Comparison of ENCODE assay signal across 1 cellular context in genomic region chr22:28951969-28952521, GRCh38.
TF ChIP-seq lines count a peak whose summit lies in the region.

No MANE protein-coding gene starts in this region.

TF ChIP-seq in HepG2, 621 proteins besides CTCF, POLR2A, EP300 and RAD21 (continued from another document and continues in another):
- TF ChIP-seq ZNF512B (CRISPR knock-in tag; IDR thresholded peaks at IDR 0.05; ENCODE audit: borderline replicate concordance): no peak
- TF ChIP-seq ZNF576 (CRISPR knock-in tag; IDR thresholded peaks at IDR 0.05): no peak
- TF ChIP-seq NFE2 (CRISPR knock-in tag; IDR thresholded peaks at IDR 0.05): no peak
- TF ChIP-seq ZNF282 (IDR thresholded peaks at IDR 0.05; ENCODE audit: partially characterized antibody): no peak
- TF ChIP-seq ZBTB40 (IDR thresholded peaks at IDR 0.05): no peak
- no peak for TF ChIP-seq ZBTB40 (CRISPR knock-in tag; IDR thresholded peaks at IDR 0.05)
- 0 out of 2 replicates have a peak, but pooled peaks have one; percentile 5 for TF ChIP-seq PAXIP1 (CRISPR knock-in tag; conservative IDR thresholded peaks at IDR 0.05)
- 0 out of 2 replicates have a peak, but pooled peaks have one; percentile 36 for TF ChIP-seq PHF8 (CRISPR knock-in tag; IDR thresholded peaks at IDR 0.05)
- no peak for TF ChIP-seq ATRX (CRISPR knock-in tag; IDR thresholded peaks at IDR 0.05; ENCODE audit: borderline replicate concordance)
- TF ChIP-seq ZNF430 (CRISPR knock-in tag; IDR thresholded peaks at IDR 0.05): no peak
- no peak for TF ChIP-seq AKAP8 (CRISPR knock-in tag; IDR thresholded peaks at IDR 0.05)
- no peak for TF ChIP-seq ZNF713 (CRISPR knock-in tag; IDR thresholded peaks at IDR 0.05)
- TF ChIP-seq NR2F2 (IDR thresholded peaks at IDR 0.05; ENCODE audit: borderline replicate concordance, low read depth): no peak
- TF ChIP-seq CENPBD1 (CRISPR knock-in tag; IDR thresholded peaks at IDR 0.05; ENCODE audit: borderline replicate concordance, low read depth): no peak
- TF ChIP-seq U2AF2 (IDR thresholded peaks at IDR 0.05; ENCODE audit: low read depth, low read length): no peak
- TF ChIP-seq ZNF329 (CRISPR knock-in tag; IDR thresholded peaks at IDR 0.05; ENCODE audit: low read depth): no peak
- TF ChIP-seq AGO2 (optimal IDR thresholded peaks at IDR 0.05; ENCODE audit: low read depth, low read length): peak; percentile 19
- no peak for TF ChIP-seq TGIF2 (CRISPR knock-in tag; IDR thresholded peaks at IDR 0.05)
- TF ChIP-seq ZSCAN31 (CRISPR knock-in tag; IDR thresholded peaks at IDR 0.05; ENCODE audit: low read depth): 0 out of 2 replicates have a peak, but pooled peaks have one; percentile 33
- no peak for TF ChIP-seq GZF1 (CRISPR knock-in tag; IDR thresholded peaks at IDR 0.05)
- no peak for TF ChIP-seq TBX2 (CRISPR knock-in tag; IDR thresholded peaks at IDR 0.05; ENCODE audit: borderline replicate concordance)
- no peak for TF ChIP-seq SIX1 (CRISPR knock-in tag; IDR thresholded peaks at IDR 0.05; ENCODE audit: borderline replicate concordance)
- TF ChIP-seq ZBTB38 (CRISPR knock-in tag; IDR thresholded peaks at IDR 0.05): peak; percentile 37; the same call in 1 of the 2 replicates
- no peak for TF ChIP-seq MEF2D (CRISPR knock-in tag; IDR thresholded peaks at IDR 0.05)
- no peak for TF ChIP-seq ZNF737 (CRISPR knock-in tag; IDR thresholded peaks at IDR 0.05; ENCODE audit: borderline replicate concordance)
- TF ChIP-seq NFKB2 (CRISPR knock-in tag; IDR thresholded peaks at IDR 0.05; ENCODE audit: borderline replicate concordance): no peak
- TF ChIP-seq TRAFD1 (CRISPR knock-in tag; IDR thresholded peaks at IDR 0.05; ENCODE audit: borderline replicate concordance): no peak
- TF ChIP-seq FOXP4 (CRISPR knock-in tag; IDR thresholded peaks at IDR 0.05): no peak
- TF ChIP-seq HNF1B (CRISPR knock-in tag; IDR thresholded peaks at IDR 0.05): peak; percentile 46; the same call in 1 of the 2 replicates
- no peak for TF ChIP-seq ZNF263 (CRISPR knock-in tag; IDR thresholded peaks at IDR 0.05)
- no peak for TF ChIP-seq RFXAP (CRISPR knock-in tag; IDR thresholded peaks at IDR 0.05; ENCODE audit: borderline replicate concordance)
